ENCODE assay signal across 19 cellular contexts in the genomic region with DNA sequence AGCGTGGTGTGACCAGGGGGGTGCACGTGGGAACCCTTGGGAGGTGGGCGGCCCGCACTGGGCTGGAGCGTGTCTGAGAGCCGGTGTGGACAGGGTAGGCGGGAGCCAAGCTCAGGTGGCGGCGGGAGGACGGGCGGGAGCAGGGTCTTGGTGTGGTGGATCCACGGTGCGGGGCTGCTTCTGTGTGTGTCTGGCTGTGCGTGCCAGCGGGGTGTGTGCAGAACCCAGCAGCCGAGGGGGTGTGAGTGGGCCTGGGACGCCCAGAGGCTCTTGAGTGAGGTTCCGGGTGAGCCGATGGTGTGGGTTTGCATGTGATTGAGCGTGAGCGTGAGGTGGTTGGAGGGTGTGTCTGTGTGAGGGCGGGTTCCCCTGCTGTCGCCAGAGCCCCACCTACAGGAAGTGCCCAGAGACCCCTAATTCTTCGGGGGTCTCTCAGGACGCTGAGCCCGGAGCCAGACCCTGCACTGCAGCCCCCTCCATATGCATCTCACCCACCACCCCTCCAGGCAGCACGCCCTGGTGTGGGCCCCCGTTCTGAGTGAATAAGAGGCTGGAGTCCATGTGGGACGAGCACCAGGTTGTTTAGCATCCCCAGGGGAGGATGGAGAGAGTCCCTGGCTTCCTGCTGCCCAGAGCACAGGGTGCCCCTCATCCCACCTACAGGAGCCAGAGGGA.
DNase-seq lines count a peak whose midpoint lies in the region; ATAC-seq and TF ChIP-seq lines count a peak whose summit lies in the region.
"Had no signal": no experiment of that assay in that cellular context is flagged by ENCODE, and none has a peak within 500 bp of the region (broad histone marks: within the 10 kb centered on the region; RNA-seq: fewer than 3 reads in every experiment).

No MANE protein-coding gene starts in this region.

- no peak for TF ChIP-seq CTCF in CD8-positive, alpha-beta T cell (IDR thresholded peaks at IDR 0.05)
- no peak for TF ChIP-seq CTCF in lower lobe of right lung (IDR thresholded peaks at IDR 0.05)

- H3K4me3 ChIP-seq in CD8-positive, alpha-beta T cell (ENCODE audit: low read depth, low read length): no peak overlapping the region
- H3K4me3 ChIP-seq in lower lobe of right lung: no peak overlapping the region
- H3K4me3 ChIP-seq: GM12878 had no signal

- CTCF ChIA-PET in CD8-positive, alpha-beta T cell (lab: Charles Lee): no interaction called here

- peak; percentile 68 for ATAC-seq in CD8-positive, alpha-beta T cell
- peak; percentile 38 for ATAC-seq in memory B cell (ENCODE audit: low read depth)
- no peak for ATAC-seq in GM18519 (IDR thresholded peaks at IDR 0.05; ENCODE audit: low FRiP score, unreplicated experiment)
- ATAC-seq in lower lobe of right lung: no peak
- no peak for ATAC-seq in HG03521 (IDR thresholded peaks at IDR 0.05; ENCODE audit: unreplicated experiment)
- ATAC-seq: GM12878 had no signal

- peaks cover 17% of the 10 kb centered on the region for H3K4me1 ChIP-seq in CD8-positive, alpha-beta T cell (ENCODE audit: insufficient read depth, low read length)
- peaks cover 3% of the 10 kb centered on the region for H3K4me1 ChIP-seq in lower lobe of right lung

- H3K36me3 Mint-ChIP-seq in CD8-positive, alpha-beta T cell: no peaks in the 10 kb centered on the region
- H3K36me3 Mint-ChIP-seq in memory B cell: no peaks in the 10 kb centered on the region
- H3K36me3 Mint-ChIP-seq: activated naive CD8-positive, alpha-beta T cell had no signal

- H3K27ac ChIP-seq in CD8-positive, alpha-beta T cell (ENCODE audit: low read depth, low read length): no peak overlapping the region
- no peak overlapping the region for H3K27ac ChIP-seq in lower lobe of right lung
- H3K27ac ChIP-seq: brain microvascular endothelial cell had no signal

- peaks cover 11% of the 10 kb centered on the region for H3K4me1 Mint-ChIP-seq in CD8-positive, alpha-beta T cell (ENCODE audit: low read depth)
- H3K4me1 Mint-ChIP-seq in memory B cell: peaks cover 11% of the 10 kb centered on the region

- H3K4me3 Mint-ChIP-seq in CD8-positive, alpha-beta T cell: peak overlapping the region; percentile 29
- H3K4me3 Mint-ChIP-seq in memory B cell: no peak overlapping the region
- H3K4me3 Mint-ChIP-seq: activated naive CD8-positive, alpha-beta T cell; dendritic cell treated with granulocyte-macrophage colony-stimulating factor and Interleukin-4, amounts not matched to agents 40 ng/mL and 50 ng/mL, for 4 days had no signal

- no peaks in the 10 kb centered on the region for H3K27me3 ChIP-seq in CD8-positive, alpha-beta T cell (ENCODE audit: insufficient read depth, low read length)
- peaks cover 29% of the 10 kb centered on the region for H3K27me3 ChIP-seq in lower lobe of right lung (ENCODE audit: low read depth)

- intact Hi-C loops in CD8-positive, alpha-beta T cell (cut with DNase I, micrococcal nuclease): no loop called here
- intact Hi-C loops in lower lobe of right lung (cut with DNase I): no loop called here

- POLR2A ChIA-PET in CD8-positive, alpha-beta T cell (lab: Charles Lee): no interaction called here

- no peak overlapping the region for H3K27ac Mint-ChIP-seq in CD8-positive, alpha-beta T cell
- no peak overlapping the region for H3K27ac Mint-ChIP-seq in memory B cell
- H3K27ac Mint-ChIP-seq: activated naive CD8-positive, alpha-beta T cell; dendritic cell treated with granulocyte-macrophage colony-stimulating factor and Interleukin-4, amounts not matched to agents 40 ng/mL and 50 ng/mL, for 4 days had no signal

- H3K9me3 ChIP-seq in CD8-positive, alpha-beta T cell (ENCODE audit: low read length): no peaks in the 10 kb centered on the region
- no peaks in the 10 kb centered on the region for H3K9me3 ChIP-seq in lower lobe of right lung

- no peaks in the 10 kb centered on the region for H3K36me3 ChIP-seq in CD8-positive, alpha-beta T cell (ENCODE audit: insufficient read depth, low read length)
- no peaks in the 10 kb centered on the region for H3K36me3 ChIP-seq in lower lobe of right lung
- H3K36me3 ChIP-seq: brain microvascular endothelial cell had no signal

- no peaks in the 10 kb centered on the region for H3K9me3 Mint-ChIP-seq in CD8-positive, alpha-beta T cell
- no peaks in the 10 kb centered on the region for H3K9me3 Mint-ChIP-seq in memory B cell
- H3K9me3 Mint-ChIP-seq: dendritic cell treated with granulocyte-macrophage colony-stimulating factor and Interleukin-4, amounts not matched to agents 40 ng/mL and 50 ng/mL, for 4 days had no signal

- H3K27me3 Mint-ChIP-seq in CD8-positive, alpha-beta T cell (ENCODE audit: low read depth): no peaks in the 10 kb centered on the region
- peaks cover 7% of the 10 kb centered on the region for H3K27me3 Mint-ChIP-seq in memory B cell
- H3K27me3 Mint-ChIP-seq: activated naive CD8-positive, alpha-beta T cell had no signal

- peak; percentile 24 for DNase-seq in 8988T
- DNase-seq in CD8-positive, alpha-beta T cell: no peak
- peak; percentile 51 for DNase-seq in SW480 (ENCODE audit: low spot score)
- DNase-seq in memory B cell (ENCODE audit: low spot score in 2 of 2): no peak
- DNase-seq in lower lobe of right lung: no peak
- DNase-seq in stimulated activated CD4-positive, alpha-beta T cell treated with anti-CD3 and anti-CD28 coated beads, Interleukin-4, amount 100 ng/mL, for 24 hours: no peak
- DNase-seq: activated CD4-positive, alpha-beta T cell treated with anti-CD3 and anti-CD28 coated beads, Interleukin-2, amount 50 U/mL, for 4 hours; activated T-cell treated with anti-CD3 and anti-CD28 coated beads, Interleukin-2, amount 50 U/mL, for 1 hour; brain microvascular endothelial cell; GF-D8; NCI-H1694; SHP77; stimulated activated CD4-positive, alpha-beta T cell treated with anti-CD3 and anti-CD28 coated beads, Interleukin-4, amount 100 ng/mL, for 4 hours; substantia nigra had no signal

Comparison
In these comparisons a context has a peak if more than half of its experiments do, and no peak if none do; other contexts are left out.
1. DNase-seq: peak in 8988T (single experiment) and SW480 (single experiment); none in CD8-positive, alpha-beta T cell (0 of 7), memory B cell (0 of 2), lower lobe of right lung (single experiment) and stimulated activated CD4-positive, alpha-beta T cell treated with anti-CD3 and anti-CD28 coated beads, Interleukin-4, amount 100 ng/mL, for 24 hours (single experiment).
2. ATAC-seq: peak in CD8-positive, alpha-beta T cell (single experiment) and memory B cell (single experiment); none in GM18519 (single experiment), lower lobe of right lung (0 of 2) and HG03521 (single experiment).